ENCODE assay signal across 18 cellular contexts in genomic region chr2:127514485-127514884, GRCh38. TPM values are rescaled to one million over a fixed set of nuclear protein-coding genes. Genes with fewer than 3 reads are reported as not detected.
DNase-seq lines count a peak whose midpoint lies in the region; ATAC-seq and FAIRE-seq lines count a peak whose summit lies in the region.
"Had no signal": no experiment of that assay in that cellular context is flagged by ENCODE, and none has a peak within 500 bp of the region (broad histone marks: within the 10 kb centered on the region; RNA-seq: fewer than 3 reads in every experiment).

No MANE protein-coding gene starts in this region.

- intact Hi-C loops in left cardiac atrium (cut with DNase I) = loop anchor here in 1 of 2 donors (10.0 kb wide), 1 partner anchor 140 kb away; no protein-coding TSS in a partner anchor

- ATAC-seq in left cardiac atrium (peak; percentile 37 to 71), GM21526 (IDR thresholded peaks at IDR 0.05; ENCODE audit: low FRiP score, unreplicated experiment) (no peak), GM18868 (IDR thresholded peaks at IDR 0.05; ENCODE audit: unreplicated experiment) (no peak)
- ATAC-seq: foreskin keratinocyte, HCT116 had no signal

- FAIRE-seq in urothelium cell line (lab: Jason Lieb, UNC) = no peak
- FAIRE-seq: islet of Langerhans had no signal

- DNase-seq in Ammon's horn (ENCODE audit: low spot score) = peak; percentile 83
- DNase-seq in amygdala (lab: John Stamatoyannopoulos, UW) = peak in 46 of 56 donors; percentile 17 to 84 (median 49)
- peak; percentile 31 for DNase-seq in left cardiac atrium
- peak; percentile 77 for DNase-seq in pons (ENCODE audit: low spot score)
- no peak for DNase-seq in DMS 273 (lab: John Stamatoyannopoulos, UW; ENCODE audit: unreplicated experiment)
- no peak for DNase-seq in urothelium cell line (ENCODE audit: low spot score)
- DNase-seq: activated CD4-positive, alpha-beta T cell treated with anti-CD3 and anti-CD28 coated beads for 4 hours; activated T-cell treated with anti-CD3 and anti-CD28 coated beads, Interleukin-2, amount 50 U/mL, for 48 hours; foreskin keratinocyte; Karpas-422; naive B cell; NCI-H1694; NCI-H69; Peyer's patch had no signal

RNA-seq across cellular contexts. Expression of gene IWS1, which starts 11.8 kb away (rescaled TPM):
- total RNA-seq in left cardiac atrium = 10 to 100 TPM; 41.9 to 49.7 TPM

RNA-seq across cellular contexts. Expression of gene MYO7B, which starts 21.0 kb away (rescaled TPM):
- under 1 TPM; 0.27 to 0.89 TPM for total RNA-seq in left cardiac atrium
- total RNA-seq: foreskin keratinocyte had no signal

Comparison
In these comparisons a context has a peak if more than half of its experiments do, and no peak if none do; other contexts are left out.
1. DNase-seq: peak in Ammon's horn (single experiment), amygdala (46 of 56), left cardiac atrium (single experiment) and pons (single experiment); none in DMS 273 (single experiment) and urothelium cell line (single experiment).
2. ATAC-seq: peak in left cardiac atrium (2 of 2); none in GM21526 (single experiment) and GM18868 (single experiment).